ENCODE assay signal across 40 cellular contexts in genomic region chr19:39780894-39781293, GRCh38. TPM values are rescaled to one million over a fixed set of nuclear protein-coding genes. Genes with fewer than 3 reads are reported as not detected.
"Had no signal": no experiment of that assay in that cellular context is flagged by ENCODE, and none has a peak within 500 bp of the region (broad histone marks: within the 10 kb centered on the region; RNA-seq: fewer than 3 reads in every experiment).

No MANE protein-coding gene starts in this region.

- H3K4me3 ChIP-seq: MG63 had no signal

- DNase-seq: Kasumi-1, MG63, MM.1S, MV-4-11, NCI-H1048, NCI-H1092, NCI-H1092 treated with DMSO at 0.1 percent for 48 hours, NCI-H1105, NCI-H1105 treated with DMSO at 0.1 percent for 48 hours, NCI-H1417, NCI-H1417 treated with DMSO at 0.1 percent for 48 hours, NCI-H1436, NCI-H1436 treated with DMSO at 0.1 percent for 48 hours, NCI-H146, NCI-H1694, NCI-H1694 treated with DMSO at 0.1 percent for 48 hours, NCI-H187, NCI-H187 treated with DMSO at 0.1 percent for 48 hours, NCI-H1930, NCI-H2029, NCI-H2029 treated with DMSO at 0.1 percent for 48 hours, NCI-H2081, NCI-H2081 treated with DMSO at 0.1 percent for 48 hours, NCI-H2107, NCI-H2171, NCI-H2171 treated with DMSO at 0.1 percent for 48 hours, NCI-H2227 treated with DMSO at 0.1 percent for 48 hours, NCI-H226, NCI-H345, NCI-H446, NCI-H446 treated with DMSO at 0.1 percent for 48 hours, NCI-H510A, NCI-H510A treated with DMSO at 0.1 percent for 48 hours, NCI-H524, NCI-H524 treated with DMSO at 0.1 percent for 48 hours, NCI-H526 had no signal

- H3K36me3 ChIP-seq: MG63 had no signal

- H3K9me3 ChIP-seq: MG63 had no signal

RNA-seq across cellular contexts. Expression of gene LEUTX, which starts 2.2 kb away (rescaled TPM):
- total RNA-seq: LHCN-M2, M059J, MCF 10A, NCI-H460 had no signal

RNA-seq across cellular contexts. Expression of gene CLC, which starts 43.1 kb away (rescaled TPM):
- total RNA-seq: LHCN-M2, M059J, MCF 10A, NCI-H460 had no signal
